Comparison of ENCODE assay signal across 12 cellular contexts in genomic region chr17:81402530-81402941, GRCh38. TPM values are rescaled to one million over a fixed set of nuclear protein-coding genes. Genes with fewer than 3 reads are reported as not detected.
DNase-seq lines count a peak whose midpoint lies in the region; ATAC-seq and TF ChIP-seq lines count a peak whose summit lies in the region.
"Had no signal": no experiment of that assay in that cellular context is flagged by ENCODE, and none has a peak within 500 bp of the region (broad histone marks: within the 10 kb centered on the region; RNA-seq: fewer than 3 reads in every experiment).

No MANE protein-coding gene starts in this region.

- H3K27ac Mint-ChIP-seq in neural progenitor cell: no peak overlapping the region

- H3K36me3 Mint-ChIP-seq in neural progenitor cell: peaks cover 12% of the 10 kb centered on the region

- H3K79me2 ChIP-seq in SK-N-SH (ENCODE audit: insufficient read depth): peaks cover 62% of the 10 kb centered on the region
- peaks cover 73% of the 10 kb centered on the region for H3K79me2 ChIP-seq in neural progenitor cell (ENCODE audit: low read depth)

- 0 out of 4 replicates have a peak overlapping the region, but pooled peaks of 1 of the 2 experiments have one; percentile 9 for H3K27ac ChIP-seq in SK-N-SH (ENCODE audit: low read depth in 2 of 2, low read length in 1 of 2)
- H3K27ac ChIP-seq in neural progenitor cell: no peak overlapping the region
- H3K27ac ChIP-seq in upper lobe of right lung: peak overlapping the region; percentile 95

- H3K9me3 Mint-ChIP-seq in neural progenitor cell: peaks cover 2% of the 10 kb centered on the region

- H3K4me1 ChIP-seq in SK-N-SH (ENCODE audit: control insufficient read depth in 1 of 2, insufficient read depth in 2 of 2, low read depth in 1 of 2, low read length in 1 of 2) (peaks cover 56 to 73% of the 10 kb centered on the region in 2 experiments), neural progenitor cell (peaks cover 55% of the 10 kb centered on the region), upper lobe of right lung (peaks cover 57% of the 10 kb centered on the region)

- no peak overlapping the region for H2AFZ ChIP-seq in SK-N-SH (ENCODE audit: low read depth)
- no peak overlapping the region for H2AFZ ChIP-seq in neural progenitor cell (replicated peaks)

- no peaks in the 10 kb centered on the region for H3K9me2 ChIP-seq in SK-N-SH

- intact Hi-C loops in upper lobe of right lung (cut with DNase I): loop anchor here (5.0 kb wide), 1 partner anchor 80 kb away; no protein-coding TSS in a partner anchor

- CTCF ChIA-PET in SK-N-SH (lab: Yijun Ruan, JAX): interaction anchor here (0.9 to 6.4 kb wide), 20 partner anchors 9 to 150 kb away, joined by 3 to 41 read pairs (median 4); no protein-coding TSS in a partner anchor

- no peak overlapping the region for H3K4me3 ChIP-seq in SK-N-SH (ENCODE audit: low read depth in 2 of 2, low read length in 1 of 2)
- H3K4me3 ChIP-seq in neural progenitor cell: no peak overlapping the region
- peak overlapping the region; percentile 17 for H3K4me3 ChIP-seq in upper lobe of right lung

- H3K9me3 ChIP-seq in SK-N-SH: no peaks in the 10 kb centered on the region
- no peaks in the 10 kb centered on the region for H3K9me3 ChIP-seq in neural progenitor cell (ENCODE audit: low read depth)
- no peaks in the 10 kb centered on the region for H3K9me3 ChIP-seq in upper lobe of right lung

- H3F3A ChIP-seq in SK-N-SH (replicated peaks; ENCODE audit: insufficient read depth): peaks cover 33% of the 10 kb centered on the region
- H3F3A ChIP-seq in neural progenitor cell (ENCODE audit: low read depth): peaks cover 50% of the 10 kb centered on the region

- H3K36me3 ChIP-seq in SK-N-SH (replicated peaks in 1 of 2; ENCODE audit: control insufficient read depth in 1 of 2, insufficient read depth in 2 of 2, low read length in 1 of 2): no peaks in the 10 kb centered on the region
- H3K36me3 ChIP-seq in neural progenitor cell: no peaks in the 10 kb centered on the region
- H3K36me3 ChIP-seq in upper lobe of right lung: no peaks in the 10 kb centered on the region

- no peaks in the 10 kb centered on the region for H3K27me3 ChIP-seq in SK-N-SH (ENCODE audit: insufficient read depth)
- H3K27me3 ChIP-seq in neural progenitor cell: peaks cover 51% of the 10 kb centered on the region
- no peaks in the 10 kb centered on the region for H3K27me3 ChIP-seq in upper lobe of right lung

- no peak for TF ChIP-seq EP300 in SK-N-SH (IDR thresholded peaks at IDR 0.05; ENCODE audit: borderline replicate concordance in 1 of 2, low read depth in 1 of 2, low read length in 1 of 2)

- POLR2A ChIA-PET in SK-N-SH (lab: Yijun Ruan, JAX): no interaction called here

- no peak for TF ChIP-seq CTCF in SK-N-SH (IDR thresholded peaks at IDR 0.05)
- no peak for TF ChIP-seq CTCF in neural progenitor cell (IDR thresholded peaks at IDR 0.05)
- no peak for TF ChIP-seq CTCF in upper lobe of right lung (IDR thresholded peaks at IDR 0.05)

- H3K4me1 Mint-ChIP-seq in neural progenitor cell: peaks cover 51% of the 10 kb centered on the region

- H4K20me1 ChIP-seq in SK-N-SH (ENCODE audit: insufficient read depth) (peaks cover 3% of the 10 kb centered on the region), neural progenitor cell (ENCODE audit: low read depth) (peaks cover 93% of the 10 kb centered on the region)

- TF ChIP-seq RAD21 in SK-N-SH (IDR thresholded peaks at IDR 0.05; ENCODE audit: low read length): no peak

- no peak for DNase-seq in SK-N-SH
- peak; percentile 45 for DNase-seq in fibroblast of peridontal ligament (ENCODE audit: extremely low read depth)
- no peak for DNase-seq in neural progenitor cell (ENCODE audit: low spot score)
- no peak for DNase-seq in upper lobe of right lung
- no peak for DNase-seq in kidney tubule cell (ENCODE audit: low spot score)
- no peak for DNase-seq in activated CD8-positive, alpha-beta memory T cell treated with anti-CD3 and anti-CD28 coated beads, Interleukin-2, amount 50 U/mL, for 48 hours
- DNase-seq: activated T-cell treated with anti-CD3 and anti-CD28 coated beads, Interleukin-2, amount 50 U/mL, for 48 hours; cerebellar nuclear complex; DMS79; NCI-H2107 had no signal

- H3K4me2 ChIP-seq in SK-N-SH: peak overlapping the region; percentile 69; the same call in 1 of the 2 replicates
- peak overlapping the region; percentile 87 for H3K4me2 ChIP-seq in neural progenitor cell

- H3K27me3 Mint-ChIP-seq in neural progenitor cell (ENCODE audit: insufficient read depth, low read depth): peaks cover 24% of the 10 kb centered on the region

- peak overlapping the region; percentile 97 for H3K4me3 Mint-ChIP-seq in neural progenitor cell

- no peak for ATAC-seq in SK-N-SH treated with all-trans-retinoic acid at 6 μM for 48 hours
- ATAC-seq in upper lobe of right lung: no peak
- ATAC-seq in HG03196 (IDR thresholded peaks at IDR 0.05; ENCODE audit: unreplicated experiment): no peak

- H3K9ac ChIP-seq in SK-N-SH: 0 out of 2 replicates have a peak overlapping the region, but pooled peaks have one; percentile 9
- no peak overlapping the region for H3K9ac ChIP-seq in neural progenitor cell

- WGBS in SK-N-SH (ENCODE audit: low lambda C conversion rate): 85% methylated on average over 9 of the region's 9 CpGs

TF ChIP-seq in SK-N-SH, 30 proteins besides CTCF, POLR2A, EP300 and RAD21 (continues in another document):
- TF ChIP-seq EZH2phosphoT487 (IDR thresholded peaks at IDR 0.05; ENCODE audit: borderline replicate concordance, low read depth) (no peak), ZBTB33 (IDR thresholded peaks at IDR 0.05; ENCODE audit: borderline replicate concordance, low read depth) (no peak), POLR2AphosphoS5 (IDR thresholded peaks at IDR 0.05; ENCODE audit: low read depth, low read length) (no peak), RXRA (IDR thresholded peaks at IDR 0.05; ENCODE audit: borderline replicate concordance, low read depth) (no peak), FOXM1 (IDR thresholded peaks at IDR 0.05; ENCODE audit: low read depth) (no peak)
- TF ChIP-seq, protein P1, sequence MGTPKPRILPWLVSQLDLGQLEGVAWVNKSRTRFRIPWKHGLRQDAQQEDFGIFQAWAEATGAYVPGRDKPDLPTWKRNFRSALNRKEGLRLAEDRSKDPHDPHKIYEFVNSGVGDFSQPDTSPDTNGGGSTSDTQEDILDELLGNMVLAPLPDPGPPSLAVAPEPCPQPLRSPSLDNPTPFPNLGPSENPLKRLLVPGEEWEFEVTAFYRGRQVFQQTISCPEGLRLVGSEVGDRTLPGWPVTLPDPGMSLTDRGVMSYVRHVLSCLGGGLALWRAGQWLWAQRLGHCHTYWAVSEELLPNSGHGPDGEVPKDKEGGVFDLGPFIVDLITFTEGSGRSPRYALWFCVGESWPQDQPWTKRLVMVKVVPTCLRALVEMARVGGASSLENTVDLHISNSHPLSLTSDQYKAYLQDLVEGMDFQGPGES (IDR thresholded peaks at IDR 0.05; ENCODE audit: low read depth, low read length): no peak

TF ChIP-seq in SK-N-SH treated with all-trans-retinoic acid at 6 μM for 48 hours, 23 proteins besides CTCF, POLR2A, EP300 and RAD21:
- TF ChIP-seq, protein P2, sequence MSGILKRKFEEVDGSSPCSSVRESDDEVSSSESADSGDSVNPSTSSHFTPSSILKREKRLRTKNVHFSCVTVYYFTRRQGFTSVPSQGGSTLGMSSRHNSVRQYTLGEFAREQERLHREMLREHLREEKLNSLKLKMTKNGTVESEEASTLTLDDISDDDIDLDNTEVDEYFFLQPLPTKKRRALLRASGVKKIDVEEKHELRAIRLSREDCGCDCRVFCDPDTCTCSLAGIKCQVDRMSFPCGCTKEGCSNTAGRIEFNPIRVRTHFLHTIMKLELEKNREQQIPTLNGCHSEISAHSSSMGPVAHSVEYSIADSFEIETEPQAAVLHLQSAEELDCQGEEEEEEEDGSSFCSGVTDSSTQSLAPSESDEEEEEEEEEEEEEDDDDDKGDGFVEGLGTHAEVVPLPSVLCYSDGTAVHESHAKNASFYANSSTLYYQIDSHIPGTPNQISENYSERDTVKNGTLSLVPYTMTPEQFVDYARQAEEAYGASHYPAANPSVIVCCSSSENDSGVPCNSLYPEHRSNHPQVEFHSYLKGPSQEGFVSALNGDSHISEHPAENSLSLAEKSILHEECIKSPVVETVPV (CRISPR knock-in tag; IDR thresholded peaks at IDR 0.05): no peak
- TF ChIP-seq GLIS3 (CRISPR knock-in tag; IDR thresholded peaks at IDR 0.05) (no peak), ISL1 (CRISPR knock-in tag; IDR thresholded peaks at IDR 0.05) (no peak), ZFP3 (CRISPR knock-in tag; IDR thresholded peaks at IDR 0.05) (no peak), ZNF8 (CRISPR knock-in tag; IDR thresholded peaks at IDR 0.05) (no peak), ARNTL (CRISPR knock-in tag; IDR thresholded peaks at IDR 0.05; ENCODE audit: borderline replicate concordance, low read depth) (no peak), RARB (CRISPR knock-in tag; IDR thresholded peaks at IDR 0.05) (no peak)
- TF ChIP-seq, protein P3, sequence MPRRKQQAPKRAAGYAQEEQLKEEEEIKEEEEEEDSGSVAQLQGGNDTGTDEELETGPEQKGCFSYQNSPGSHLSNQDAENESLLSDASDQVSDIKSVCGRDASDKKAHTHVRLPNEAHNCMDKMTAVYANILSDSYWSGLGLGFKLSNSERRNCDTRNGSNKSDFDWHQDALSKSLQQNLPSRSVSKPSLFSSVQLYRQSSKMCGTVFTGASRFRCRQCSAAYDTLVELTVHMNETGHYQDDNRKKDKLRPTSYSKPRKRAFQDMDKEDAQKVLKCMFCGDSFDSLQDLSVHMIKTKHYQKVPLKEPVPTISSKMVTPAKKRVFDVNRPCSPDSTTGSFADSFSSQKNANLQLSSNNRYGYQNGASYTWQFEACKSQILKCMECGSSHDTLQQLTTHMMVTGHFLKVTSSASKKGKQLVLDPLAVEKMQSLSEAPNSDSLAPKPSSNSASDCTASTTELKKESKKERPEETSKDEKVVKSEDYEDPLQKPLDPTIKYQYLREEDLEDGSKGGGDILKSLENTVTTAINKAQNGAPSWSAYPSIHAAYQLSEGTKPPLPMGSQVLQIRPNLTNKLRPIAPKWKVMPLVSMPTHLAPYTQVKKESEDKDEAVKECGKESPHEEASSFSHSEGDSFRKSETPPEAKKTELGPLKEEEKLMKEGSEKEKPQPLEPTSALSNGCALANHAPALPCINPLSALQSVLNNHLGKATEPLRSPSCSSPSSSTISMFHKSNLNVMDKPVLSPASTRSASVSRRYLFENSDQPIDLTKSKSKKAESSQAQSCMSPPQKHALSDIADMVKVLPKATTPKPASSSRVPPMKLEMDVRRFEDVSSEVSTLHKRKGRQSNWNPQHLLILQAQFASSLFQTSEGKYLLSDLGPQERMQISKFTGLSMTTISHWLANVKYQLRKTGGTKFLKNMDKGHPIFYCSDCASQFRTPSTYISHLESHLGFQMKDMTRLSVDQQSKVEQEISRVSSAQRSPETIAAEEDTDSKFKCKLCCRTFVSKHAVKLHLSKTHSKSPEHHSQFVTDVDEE (CRISPR knock-in tag; IDR thresholded peaks at IDR 0.05): no peak

RNA-seq across cellular contexts. Expression of gene BAHCC1, which starts 7.3 kb away (rescaled TPM):
- 3.6 and 6.4 TPM in 2 replicates for polyA plus RNA-seq in SK-N-SH (2012; rRNA removed)
- polyA plus RNA-seq in SK-N-SH (2012; cell fraction: cytosol; rRNA removed): 1.4 and 4.3 TPM in 2 replicates
- polyA plus RNA-seq in SK-N-SH (2012; cell fraction: nucleus; rRNA removed): 27.3 and 28.3 TPM in 2 replicates
- total RNA-seq in neural progenitor cell (ENCODE audit: low replicate concordance): 3.4 and 26.3 TPM in 2 replicates
- 23.3 TPM for total RNA-seq in upper lobe of right lung
